Comparison of ENCODE assay signal across 24 cellular contexts in the genomic region with DNA sequence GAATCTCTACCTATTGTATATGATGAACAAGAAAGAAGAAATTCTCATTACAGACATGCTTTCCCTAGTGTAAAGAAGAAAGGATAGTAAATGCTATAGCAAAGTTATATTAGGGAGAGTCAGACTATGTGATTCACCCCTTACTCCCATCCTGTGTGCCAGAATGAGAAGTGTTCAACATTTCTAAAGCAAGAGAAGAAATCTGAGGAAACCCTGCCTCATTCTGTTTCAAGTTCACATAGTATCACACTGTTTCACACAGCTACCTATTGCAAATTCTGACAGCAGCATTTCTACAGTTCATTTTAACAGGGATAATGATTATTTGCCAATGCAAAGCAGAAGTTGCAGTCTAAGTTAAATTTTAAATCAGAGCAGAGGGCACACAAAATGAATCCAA.
DNase-seq lines count a peak whose midpoint lies in the region; ATAC-seq and TF ChIP-seq lines count a peak whose summit lies in the region.
"Had no signal": no experiment of that assay in that cellular context is flagged by ENCODE, and none has a peak within 500 bp of the region (broad histone marks: within the 10 kb centered on the region; RNA-seq: fewer than 3 reads in every experiment).

No MANE protein-coding gene starts in this region.

- no peaks in the 10 kb centered on the region for H3F3A ChIP-seq in PC-3 (ENCODE audit: low read length, unreplicated experiment)

- POLR2A ChIA-PET in PC-3 (lab: Charles Lee; ENCODE audit: unreplicated experiment): no interaction called here

- H3K4me1 ChIP-seq in PC-3 (ENCODE audit: insufficient read depth, low read length) (peaks cover 23% of the 10 kb centered on the region), osteoblast (ENCODE audit: insufficient read depth, low read length) (peaks cover 34% of the 10 kb centered on the region), SJCRH30 (no peaks in the 10 kb centered on the region)
- H3K4me1 ChIP-seq: spleen, suprapubic skin had no signal

- peak; percentile 85 for ATAC-seq in PC-3
- ATAC-seq in HG02623 (IDR thresholded peaks at IDR 0.05; ENCODE audit: unreplicated experiment): no peak
- no peak for ATAC-seq in HG03139 (IDR thresholded peaks at IDR 0.05; ENCODE audit: unreplicated experiment)
- ATAC-seq: activated CD8-positive, alpha-beta T cell treated with anti-CD3 and anti-CD28 coated beads, Interleukin-2, amount 10 ng/mL, durations not matched to agents 7 days and 5 days; heart left ventricle; stimulated activated memory B cell treated with anti-CD40 and anti-IgM and Interleukin-4, amounts not matched to agents 10 μg/mL and 1 μg/mL and 100 μg/mL, for 72 hours had no signal

- no TSS peak for BruUV-seq in PC-3 (replicated peaks; lab: Mats Ljungman, UMichigan)

- H3K4me2 ChIP-seq in PC-3 (ENCODE audit: low read length) (no peak overlapping the region), osteoblast (ENCODE audit: insufficient read depth, low read length) (no peak overlapping the region)

- H3K79me2 ChIP-seq in PC-3 (ENCODE audit: low read length) (no peaks in the 10 kb centered on the region), osteoblast (ENCODE audit: insufficient read depth, low read length) (no peaks in the 10 kb centered on the region)

- H4K20me1 ChIP-seq in PC-3 (ENCODE audit: low read length) (no peaks in the 10 kb centered on the region), osteoblast (ENCODE audit: insufficient read depth, low read length) (no peaks in the 10 kb centered on the region)

- no peak overlapping the region for H2AFZ ChIP-seq in PC-3 (ENCODE audit: low read length)
- peak overlapping the region; percentile 13 for H2AFZ ChIP-seq in osteoblast (ENCODE audit: low read length)

- TF ChIP-seq CTCF in PC-3 (conservative IDR thresholded peaks at IDR 0.05; ENCODE audit: low read depth, low read length): no peak
- no peak for TF ChIP-seq CTCF in osteoblast (IDR thresholded peaks at IDR 0.05; ENCODE audit: extremely low read depth, low read depth, low read length)

- peak overlapping the region; percentile 62 for H3K27ac ChIP-seq in PC-3 (ENCODE audit: low read length)
- H3K27ac ChIP-seq in osteoblast (ENCODE audit: low read depth, low read length): peak overlapping the region; percentile 77
- H3K27ac ChIP-seq in SJCRH30: no peak overlapping the region
- H3K27ac ChIP-seq: esophagus squamous epithelium, heart left ventricle, suprapubic skin had no signal

- H3K9ac ChIP-seq in PC-3 (ENCODE audit: low read length): no peak overlapping the region

- intact Hi-C loops in PC-3 (cut with micrococcal nuclease): loop anchor here (5.0 kb wide), 1 partner anchor 49 kb away; no protein-coding TSS in a partner anchor

- H3K36me3 ChIP-seq in PC-3 (ENCODE audit: low read depth, low read length): no peaks in the 10 kb centered on the region
- no peaks in the 10 kb centered on the region for H3K36me3 ChIP-seq in osteoblast (ENCODE audit: insufficient read depth, low read length)
- no peaks in the 10 kb centered on the region for H3K36me3 ChIP-seq in SJCRH30
- H3K36me3 ChIP-seq: esophagus squamous epithelium, heart left ventricle, spleen, suprapubic skin had no signal

- H3K4me3 ChIP-seq in PC-3 (ENCODE audit: low read length) (no peak overlapping the region), osteoblast (ENCODE audit: insufficient read depth, low read length) (no peak overlapping the region), SJCRH30 (no peak overlapping the region)
- H3K4me3 ChIP-seq: esophagus squamous epithelium, heart left ventricle, spleen, suprapubic skin had no signal

- H3K9me2 ChIP-seq in PC-3 (replicated peaks; ENCODE audit: low read length): no peaks in the 10 kb centered on the region

- H3K9me3 ChIP-seq in PC-3 (ENCODE audit: low read length) (no peaks in the 10 kb centered on the region), osteoblast (ENCODE audit: low read depth, low read length) (no peaks in the 10 kb centered on the region), SJCRH30 (replicated peaks) (no peaks in the 10 kb centered on the region)
- H3K9me3 ChIP-seq: esophagus squamous epithelium, suprapubic skin had no signal

- H3K27me3 ChIP-seq in PC-3 (ENCODE audit: low read length) (no peaks in the 10 kb centered on the region), osteoblast (ENCODE audit: insufficient read depth, low read length) (no peaks in the 10 kb centered on the region), SJCRH30 (no peaks in the 10 kb centered on the region)
- H3K27me3 ChIP-seq: esophagus squamous epithelium, heart left ventricle, spleen, suprapubic skin had no signal

- DNase-seq in ELR (ENCODE audit: low read depth) (peak; percentile 56), PC-3 (peak; percentile 20), fibroblast of gingiva (ENCODE audit: low read depth) (peak; percentile 65), osteoblast (ENCODE audit: insufficient read length, low spot score, missing footprints) (no peak), NCI-H2107 treated with DMSO at 0.1 percent for 48 hours (lab: John Stamatoyannopoulos, UW; ENCODE audit: unreplicated experiment) (no peak), SJCRH30 (no peak)
- DNase-seq: activated CD8-positive, alpha-beta T cell treated with anti-CD3 and anti-CD28 coated beads, Interleukin-2, amount 10 ng/mL, durations not matched to agents 7 days and 5 days; activated effector memory CD4-positive, alpha-beta T cell treated with anti-CD3 and anti-CD28 coated beads, Interleukin-2, amount 50 U/mL, for 16 hours; activated T-cell treated with anti-CD3 and anti-CD28 coated beads for 4 hours; cortex of kidney; EL; esophagus squamous epithelium; heart left ventricle; KG1; MV-4-11; naive B cell; NCI-H1694; NCI-H2171 treated with DMSO at 0.1 percent for 48 hours; spleen; stimulated activated CD4-positive, alpha-beta T cell treated with anti-CD3 and anti-CD28 coated beads, Interleukin-2, amount 100 ng/mL, for 48 hours had no signal

- CTCF ChIA-PET in PC-3 (lab: Charles Lee): no interaction called here

Comparison
In these comparisons a context has a peak if more than half of its experiments do, and no peak if none do; other contexts are left out.
1. DNase-seq: peak in ELR (single experiment), PC-3 (single experiment) and fibroblast of gingiva (single experiment); none in osteoblast (single experiment), NCI-H2107 treated with DMSO at 0.1 percent for 48 hours (single experiment) and SJCRH30 (0 of 2).